In the genomic region with DNA sequence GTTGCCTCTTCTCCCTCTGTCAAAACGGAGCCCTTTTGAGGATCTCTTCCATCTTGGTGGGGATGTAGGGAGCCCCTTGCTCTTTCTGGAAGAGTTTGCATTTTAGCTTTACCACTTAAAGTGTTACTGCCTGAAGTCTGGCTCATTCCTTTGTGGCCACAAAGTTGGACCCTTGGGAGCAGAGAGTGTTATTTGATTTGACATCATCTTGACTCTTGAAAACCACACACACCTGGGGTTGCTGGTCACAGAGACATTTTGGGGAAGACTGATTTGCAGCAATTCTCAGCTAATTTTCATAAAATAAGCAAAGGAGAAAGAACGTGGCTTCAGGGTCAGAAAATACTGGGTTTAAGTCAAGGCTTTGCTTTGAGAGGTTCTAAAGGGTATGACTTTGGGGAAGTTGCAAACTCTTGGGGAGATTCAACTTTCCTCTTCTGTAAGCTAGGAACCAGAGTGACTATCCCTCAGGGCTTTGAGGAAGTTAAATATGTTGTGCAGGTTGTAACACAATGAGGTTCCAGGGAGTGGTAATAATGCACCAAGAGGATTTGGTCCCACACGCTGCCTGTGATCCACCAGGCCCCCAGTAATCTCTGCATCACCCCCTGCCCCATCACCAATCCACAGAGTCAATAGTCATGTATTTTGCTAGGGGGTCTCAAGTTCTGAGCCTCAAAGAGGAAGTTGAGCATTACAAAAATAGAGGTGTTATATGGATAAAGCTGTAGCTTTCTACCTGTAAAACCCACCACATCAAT, we compare ENCODE assay signal across 13 cellular contexts.
A peak's percentile ranks its signal among the peaks of the same experiment; 100 is the strongest.
DNase-seq lines count a peak whose midpoint lies in the region; ATAC-seq and FAIRE-seq lines count a peak whose summit lies in the region.
"Had no signal": no experiment of that assay in that cellular context is flagged by ENCODE, and none has a peak within 500 bp of the region (broad histone marks: within the 10 kb centered on the region; RNA-seq: fewer than 3 reads in every experiment).

No MANE protein-coding gene starts in this region.

- DNase-seq in GM18507 (ENCODE audit: extremely low spot score, insufficient read length, low read depth) = no peak
- peak; percentile 30 for DNase-seq in SKM-1 (lab: John Stamatoyannopoulos, UW; ENCODE audit: unreplicated experiment)
- DNase-seq in activated CD4-positive, CD25-positive, alpha-beta regulatory T cell treated with anti-CD3 and anti-CD28 coated beads, Interleukin-2, amount 50 U/mL, for 72 hours = no peak
- no peak for DNase-seq in pons (ENCODE audit: low spot score)
- DNase-seq: activated T-cell treated with anti-CD3 and anti-CD28 coated beads, Interleukin-2, amount 50 U/mL, for 72 hours; effector memory CD8-positive, alpha-beta T cell; NCI-H446; SHP77; uterus had no signal

- ATAC-seq in GM21423 (IDR thresholded peaks at IDR 0.05; ENCODE audit: unreplicated experiment) = peak; percentile 34
- ATAC-seq in HG03103 (IDR thresholded peaks at IDR 0.05; ENCODE audit: low read depth, unreplicated experiment) = peak; percentile 21
- ATAC-seq in HG03469 (IDR thresholded peaks at IDR 0.05; ENCODE audit: unreplicated experiment) = no peak
- ATAC-seq in HG03196 (IDR thresholded peaks at IDR 0.05; ENCODE audit: unreplicated experiment) = no peak
- ATAC-seq: activated T-cell treated with anti-CD3 and anti-CD28 coated beads, Interleukin-2, amount 50 U/mL, for 72 hours; effector memory CD8-positive, alpha-beta T cell had no signal

- FAIRE-seq in GM18507 (lab: Jason Lieb, UNC) = peak; percentile 78

Comparison
In these comparisons a context has a peak if more than half of its experiments do, and no peak if none do; other contexts are left out.
1. ATAC-seq: peak in GM21423 (single experiment) and HG03103 (single experiment); none in HG03469 (single experiment) and HG03196 (single experiment).